1 cellular context compared by ENCODE assay signal in genomic region chr1:69269491-69269890, GRCh38.
TF ChIP-seq lines count a peak whose summit lies in the region.

No MANE protein-coding gene starts in this region.

TF ChIP-seq in GM23338, 12 proteins besides CTCF, POLR2A, EP300 and RAD21 (continued from another document):
- TF ChIP-seq ZNF462 (CRISPR knock-in tag; IDR thresholded peaks at IDR 0.05) (no peak), STAT1 (IDR thresholded peaks at IDR 0.05; ENCODE audit: unreplicated experiment) (no peak), EZH2 (IDR thresholded peaks at IDR 0.05; ENCODE audit: low read depth, unreplicated experiment) (no peak), POLR2AphosphoS5 (IDR thresholded peaks at IDR 0.05; ENCODE audit: low read depth) (no peak)
